ENCODE assay signal across 30 cellular contexts in genomic region chr3:45240292-45240691, GRCh38. TPM values are rescaled to one million over a fixed set of nuclear protein-coding genes. Genes with fewer than 3 reads are reported as not detected.
"Had no signal": no experiment of that assay in that cellular context is flagged by ENCODE, and none has a peak within 500 bp of the region (broad histone marks: within the 10 kb centered on the region; RNA-seq: fewer than 3 reads in every experiment).

No MANE protein-coding gene starts in this region.

- H3K4me3 ChIP-seq: neural progenitor cell, ovary, psoas muscle, right lobe of liver, sigmoid colon, suprapubic skin, testis, tibial artery, transverse colon, upper lobe of left lung, vagina had no signal

- H3K9ac ChIP-seq: neural progenitor cell, parathyroid adenoma had no signal

- ATAC-seq: naive thymus-derived CD4-positive, alpha-beta T cell; natural killer cell; psoas muscle; right cardiac atrium; right lobe of liver; stimulated activated naive CD8-positive, alpha-beta T cell treated with anti-CD3 and anti-CD28 coated beads, Interleukin-15, amount 100 ng/mL, for 72 hours; stimulated activated naive CD8-positive, alpha-beta T cell treated with anti-CD3 and anti-CD28 coated beads, Interleukin-15, Interleukin-2, amounts not matched to agents 100 U/mL and 50 U/mL, for 24 hours had no signal

- H2AFZ ChIP-seq: neural progenitor cell, parathyroid adenoma had no signal

- H3K79me2 ChIP-seq: parathyroid adenoma had no signal

- FAIRE-seq: small intestine, urothelium cell line had no signal

- H3K9me3 Mint-ChIP-seq: natural killer cell, neural progenitor cell had no signal

- H3K4me3 Mint-ChIP-seq: naive thymus-derived CD4-positive, alpha-beta T cell; natural killer cell; nephron; neural progenitor cell; stimulated activated effector memory CD8-positive, alpha-beta T cell treated with anti-CD3 and anti-CD28 coated beads, Interleukin-12 subunit alpha, Interleukin-12 subunit beta, amount 100 ng/mL, for 72 hours; stimulated activated naive CD8-positive, alpha-beta T cell treated with anti-CD3 and anti-CD28 coated beads, Interleukin-15, amount 100 ng/mL, for 72 hours had no signal

- H3K4me2 ChIP-seq: neural progenitor cell had no signal

- H3K27me3 ChIP-seq: neural progenitor cell, ovary, right lobe of liver, sigmoid colon, suprapubic skin, testis, upper lobe of left lung, vagina had no signal

- H3K36me3 ChIP-seq: neural progenitor cell, ovary, right lobe of liver, sigmoid colon, suprapubic skin, tibial artery, transverse colon, upper lobe of left lung, vagina had no signal

- H3K36me3 Mint-ChIP-seq: natural killer cell; neural progenitor cell; stimulated activated effector memory CD8-positive, alpha-beta T cell treated with anti-CD3 and anti-CD28 coated beads, Interleukin-12 subunit alpha, Interleukin-12 subunit beta, amount 100 ng/mL, for 72 hours had no signal

- H3K4me1 ChIP-seq: neural progenitor cell, parathyroid adenoma, psoas muscle, right lobe of liver, sigmoid colon, suprapubic skin, testis, tibial artery, transverse colon, upper lobe of left lung, vagina had no signal

- H3K4me1 Mint-ChIP-seq: naive thymus-derived CD4-positive, alpha-beta T cell; natural killer cell; nephron; stimulated activated effector memory CD8-positive, alpha-beta T cell treated with anti-CD3 and anti-CD28 coated beads, Interleukin-12 subunit alpha, Interleukin-12 subunit beta, amount 100 ng/mL, for 72 hours; stimulated activated naive CD8-positive, alpha-beta T cell treated with anti-CD3 and anti-CD28 coated beads, Interleukin-15, amount 100 ng/mL, for 72 hours had no signal

- H3K27ac ChIP-seq: neural progenitor cell, ovary, parathyroid adenoma, psoas muscle, right lobe of liver, sigmoid colon, suprapubic skin, testis, tibial artery, transverse colon, upper lobe of left lung, vagina had no signal

- H3K27ac Mint-ChIP-seq: naive thymus-derived CD4-positive, alpha-beta T cell; natural killer cell; nephron; progenitor cell of endocrine pancreas; stimulated activated effector memory CD8-positive, alpha-beta T cell treated with anti-CD3 and anti-CD28 coated beads, Interleukin-12 subunit alpha, Interleukin-12 subunit beta, amount 100 ng/mL, for 72 hours; stimulated activated naive CD8-positive, alpha-beta T cell treated with anti-CD3 and anti-CD28 coated beads, Interleukin-15, amount 100 ng/mL, for 72 hours had no signal

- H3K9me3 ChIP-seq: ovary, psoas muscle, right lobe of liver, sigmoid colon, suprapubic skin, testis, tibial artery, transverse colon, upper lobe of left lung, vagina had no signal

- DNase-seq: naive thymus-derived CD4-positive, alpha-beta T cell; natural killer cell; occipital lobe; ovary; posterior cingulate gyrus; psoas muscle; right cardiac atrium; right lobe of liver; sigmoid colon; small intestine; stimulated activated CD4-positive, alpha-beta T cell treated with anti-CD3 and anti-CD28 coated beads, Interleukin-15, amount 100 ng/mL, for 24 hours; stimulated activated CD4-positive, alpha-beta T cell treated with anti-CD3 and anti-CD28 coated beads, Interleukin-2, amount 100 ng/mL, for 24 hours; stimulated activated CD4-positive, alpha-beta T cell treated with anti-CD3 and anti-CD28 coated beads, Interleukin-2, amount 100 ng/mL, for 48 hours; stimulated activated CD4-positive, alpha-beta T cell treated with anti-CD3 and anti-CD28 coated beads, Interleukin-4, amount 100 ng/mL, for 24 hours; stimulated activated naive CD4-positive, alpha-beta T cell; stimulated activated naive CD8-positive, alpha-beta T cell treated with anti-CD3 and anti-CD28 coated beads, Interleukin-15, amount 100 ng/mL, for 72 hours; stimulated activated naive CD8-positive, alpha-beta T cell treated with anti-CD3 and anti-CD28 coated beads, Interleukin-15, Interleukin-2, amounts not matched to agents 100 U/mL and 50 U/mL, for 24 hours; substantia nigra; testis; tibial artery; transverse colon; upper lobe of left lung had no signal

RNA-seq across cellular contexts. Expression of gene TMEM158, which starts 14.2 kb away (rescaled TPM):
- polyA plus RNA-seq: naive thymus-derived CD4-positive, alpha-beta T cell had no signal
